1 cellular context compared by ENCODE assay signal in the genomic region with DNA sequence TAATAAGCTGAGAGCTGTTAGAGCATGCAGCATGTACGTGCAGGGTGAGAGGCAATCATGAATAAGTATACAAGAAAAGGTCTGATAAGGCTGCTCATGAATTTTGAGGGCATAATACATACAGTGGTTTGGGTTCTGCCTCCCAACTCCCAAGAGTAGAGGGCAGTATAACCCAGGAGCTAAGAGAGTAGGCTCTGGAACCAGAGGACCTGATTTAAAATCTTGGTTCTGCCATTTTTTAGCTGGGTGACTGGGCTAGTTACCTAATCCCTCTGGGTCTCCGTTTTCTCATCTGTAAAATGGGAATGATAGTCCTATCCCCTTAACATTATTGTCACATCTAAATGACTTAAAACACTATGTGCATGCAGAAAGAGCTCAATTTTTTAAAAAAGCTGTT.
TF ChIP-seq lines count a peak whose summit lies in the region.

No MANE protein-coding gene starts in this region.

TF ChIP-seq in WTC11, 78 proteins besides CTCF, POLR2A, EP300 and RAD21 (continued from another document):
- TF ChIP-seq TCF7 (CRISPR knock-in tag; IDR thresholded peaks at IDR 0.05; ENCODE audit: low read depth) (no peak), ZMAT4 (CRISPR knock-in tag; IDR thresholded peaks at IDR 0.05) (no peak), ATF2 (CRISPR knock-in tag; IDR thresholded peaks at IDR 0.05; ENCODE audit: borderline replicate concordance, low read depth) (no peak), HMGA2 (CRISPR knock-in tag; IDR thresholded peaks at IDR 0.05) (no peak), ELF4 (CRISPR knock-in tag; IDR thresholded peaks at IDR 0.05; ENCODE audit: low read depth) (no peak), E2F5 (CRISPR knock-in tag; IDR thresholded peaks at IDR 0.05) (no peak)
